Comparison of ENCODE assay signal across 25 cellular contexts in the genomic region with DNA sequence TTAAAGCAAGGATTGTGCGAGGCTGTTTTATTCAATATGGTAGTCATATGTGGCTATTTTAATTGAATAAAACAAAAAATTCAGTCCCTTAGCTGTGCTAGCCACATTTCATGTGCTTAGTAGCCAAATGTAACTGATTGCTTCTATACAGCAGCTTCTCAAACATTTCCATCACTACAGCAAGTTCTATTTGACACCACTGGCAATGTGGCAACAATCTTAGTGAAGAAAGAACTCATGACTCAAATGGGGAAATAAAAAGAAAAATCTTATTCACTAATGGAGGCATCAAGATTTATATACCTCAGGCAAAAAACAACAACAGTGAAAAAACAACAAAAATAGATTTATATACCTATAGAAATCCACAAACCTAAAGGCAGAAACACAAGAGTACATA.
"Had no signal": no experiment of that assay in that cellular context is flagged by ENCODE, and none has a peak within 500 bp of the region (broad histone marks: within the 10 kb centered on the region; RNA-seq: fewer than 3 reads in every experiment).

No MANE protein-coding gene starts in this region.

- FAIRE-seq: frontal cortex, TTC549 had no signal

- H3K4me1 Mint-ChIP-seq: nephron progenitor cell had no signal

- H3K27ac Mint-ChIP-seq: activated CD4-positive, alpha-beta memory T cell treated with anti-CD3 and anti-CD28 coated beads for 36 hours; activated naive CD4-positive, alpha-beta T cell treated with anti-CD3 and anti-CD28 coated beads, Interleukin-2, amount 10 ng/mL, durations not matched to agents 7 days and 5 days; activated T-cell treated with anti-CD3 and anti-CD28 coated beads, Interleukin-2, amount 50 U/mL, for 24 hours; nephron progenitor cell; T-helper 2 cell treated with Interferon-gamma antibody and Interleukin-4, amounts not matched to agents 5 μg/mL and 100 μg/mL, for 36 hours had no signal

- H3K27me3 ChIP-seq: breast epithelium, esophagus muscularis mucosa, neutrophil, sigmoid colon, suprapubic skin, tibial artery, upper lobe of right lung had no signal

- DNase-seq: activated CD4-positive, alpha-beta memory T cell treated with anti-CD3 and anti-CD28 coated beads for 36 hours; activated CD4-positive, alpha-beta T cell treated with anti-CD3 and anti-CD28 coated beads for 48 hours; activated CD8-positive, alpha-beta memory T cell treated with anti-CD3 and anti-CD28 coated beads, Interleukin-2, amount 50 U/mL, for 4 hours; activated gamma-delta T cell; activated naive CD4-positive, alpha-beta T cell treated with anti-CD3 and anti-CD28 coated beads, Interleukin-2, amount 10 ng/mL, durations not matched to agents 7 days and 5 days; activated T-cell treated with anti-CD3 and anti-CD28 coated beads, Interleukin-2, amount 50 U/mL, for 24 hours; central memory CD4-positive, alpha-beta T cell; islet precursor cell; left cardiac atrium; left ventricle myocardium superior; mucosa of descending colon; nephron progenitor cell; sigmoid colon; stimulated activated naive CD4-positive, alpha-beta T cell; T-helper 1 cell; tibial artery; upper lobe of right lung had no signal

- ATAC-seq: left cardiac atrium, left ventricle myocardium superior, mucosa of descending colon, upper lobe of right lung had no signal

- H3K9me3 ChIP-seq: breast epithelium, esophagus muscularis mucosa, mucosa of descending colon, neutrophil, sigmoid colon, suprapubic skin, tibial artery, upper lobe of right lung had no signal

- H3K4me3 Mint-ChIP-seq: activated CD4-positive, alpha-beta memory T cell treated with anti-CD3 and anti-CD28 coated beads for 36 hours; activated naive CD4-positive, alpha-beta T cell treated with anti-CD3 and anti-CD28 coated beads, Interleukin-2, amount 10 ng/mL, durations not matched to agents 7 days and 5 days; activated T-cell treated with anti-CD3 and anti-CD28 coated beads, Interleukin-2, amount 50 U/mL, for 24 hours; nephron progenitor cell; T-helper 2 cell treated with Interferon-gamma antibody and Interleukin-4, amounts not matched to agents 5 μg/mL and 100 μg/mL, for 36 hours had no signal

- H3K9me3 Mint-ChIP-seq: activated naive CD4-positive, alpha-beta T cell treated with anti-CD3 and anti-CD28 coated beads, Interleukin-2, amount 10 ng/mL, durations not matched to agents 7 days and 5 days had no signal

- H3K27me3 Mint-ChIP-seq: activated CD4-positive, alpha-beta memory T cell treated with anti-CD3 and anti-CD28 coated beads for 36 hours; activated naive CD4-positive, alpha-beta T cell treated with anti-CD3 and anti-CD28 coated beads, Interleukin-2, amount 10 ng/mL, durations not matched to agents 7 days and 5 days; activated T-cell treated with anti-CD3 and anti-CD28 coated beads, Interleukin-2, amount 50 U/mL, for 24 hours had no signal

- H3K4me3 ChIP-seq: breast epithelium, esophagus muscularis mucosa, mucosa of descending colon, sigmoid colon, smooth muscle cell, suprapubic skin, tibial artery, upper lobe of right lung had no signal

- H3K36me3 ChIP-seq: breast epithelium had no signal
